In the genomic region with DNA sequence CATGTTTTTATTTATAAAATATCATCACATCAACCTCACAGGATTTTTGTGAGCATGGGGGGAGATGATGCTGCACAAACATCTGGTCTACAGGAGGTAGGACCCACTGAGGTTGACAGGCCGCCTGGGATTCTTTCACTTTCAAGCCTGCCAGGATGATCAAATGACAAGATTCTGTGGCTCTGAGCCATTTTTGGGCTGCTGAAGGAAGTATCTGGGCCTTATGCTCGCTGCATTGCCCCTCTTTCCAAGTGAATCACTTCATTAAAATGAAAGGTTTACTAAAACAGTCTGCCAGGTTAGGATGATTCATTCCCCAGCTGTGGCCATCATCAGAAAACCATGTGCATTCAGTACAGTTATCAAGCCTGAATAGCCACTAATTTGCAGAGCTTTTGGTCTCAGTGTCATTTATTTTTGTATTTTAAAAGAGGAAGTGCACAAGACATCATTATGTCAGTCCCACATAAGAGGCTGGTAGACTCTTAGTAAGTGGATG, we compare ENCODE assay signal across 8 cellular contexts. TPM values are rescaled to one million over a fixed set of nuclear protein-coding genes. Genes with fewer than 3 reads are reported as not detected.
DNase-seq lines count a peak whose midpoint lies in the region; ATAC-seq and TF ChIP-seq lines count a peak whose summit lies in the region.

No MANE protein-coding gene starts in this region.

- H3K27ac ChIP-seq in OCI-LY3 (ENCODE audit: low read length) (no peak overlapping the region), stomach (peak overlapping the region in 3 of 5 donors; percentile 34 to 60 (median 60))

- ATAC-seq in GM18519 (IDR thresholded peaks at IDR 0.05; ENCODE audit: low FRiP score, unreplicated experiment): peak; percentile 76
- ATAC-seq in HG02840 (IDR thresholded peaks at IDR 0.05; ENCODE audit: low FRiP score, unreplicated experiment): peak; percentile 65

- no peaks in the 10 kb centered on the region for H3K9me3 ChIP-seq in OCI-LY3 (ENCODE audit: insufficient read depth, low read length)
- H3K9me3 ChIP-seq in stomach: no peaks in the 10 kb centered on the region

- peak overlapping the region; percentile 48; the same call in 1 of the 2 replicates for H2AFZ ChIP-seq in OCI-LY3 (ENCODE audit: low read depth, low read length)

- H3K9ac ChIP-seq in OCI-LY3 (ENCODE audit: low read length): no peak overlapping the region

- no peak for TF ChIP-seq CTCF in OCI-LY3 (IDR thresholded peaks at IDR 0.05; ENCODE audit: low read depth, low read length)
- TF ChIP-seq CTCF in stomach (IDR thresholded peaks at IDR 0.05): no peak

- H3K4me1 ChIP-seq in OCI-LY3 (ENCODE audit: low read length) (peaks cover 5% of the 10 kb centered on the region; the same call in 1 of the 2 replicates), stomach (peaks cover 0 to 54% (median 16%) of the 10 kb centered on the region in 4 donors)

- H3K36me3 ChIP-seq in OCI-LY3 (replicated peaks; ENCODE audit: low read depth, low read length) (no peaks in the 10 kb centered on the region), stomach (no peaks in the 10 kb centered on the region)

- no peak for TF ChIP-seq EP300 in stomach (IDR thresholded peaks at IDR 0.05)

- H3K4me3 ChIP-seq in OCI-LY3 (ENCODE audit: low read length) (no peak overlapping the region), stomach (no peak overlapping the region)

- peak overlapping the region; percentile 11; the same call in 1 of the 2 replicates for H3K4me2 ChIP-seq in OCI-LY3 (ENCODE audit: low read length)

- H4K20me1 ChIP-seq in OCI-LY3 (ENCODE audit: insufficient read depth, low read length): no peaks in the 10 kb centered on the region

- WGBS in stomach, 5 donors: 35 to 68% (median 47%) methylated on average over 2 of the region's 2 CpGs

- H3K27me3 ChIP-seq in OCI-LY3 (ENCODE audit: low read depth, low read length) (no peaks in the 10 kb centered on the region), stomach (no peaks in the 10 kb centered on the region)

- DNase-seq in fibroblast of the conjunctiva (ENCODE audit: low read depth) (peak; percentile 86), stomach (no peak), retina (no peak), CD1c-positive myeloid dendritic cell (ENCODE audit: extremely low spot score) (no peak)
- DNase-seq in activated naive CD4-positive, alpha-beta T cell (lab: John Stamatoyannopoulos, UW): no peak

- TF ChIP-seq POLR2A in stomach (IDR thresholded peaks at IDR 0.05): no peak

- H3K79me2 ChIP-seq in OCI-LY3 (ENCODE audit: low read length): no peaks in the 10 kb centered on the region

- intact Hi-C loops in stomach (cut with DNase I; ENCODE audit: low total_unique reads): no loop called here

RNA-seq across cellular contexts. Expression of a gene that starts 34.4 kb away (rescaled TPM):
- total RNA-seq in stomach: 100 to 1,000 TPM in 1 of 5 donors, 10 to 100 TPM in 4; 41.3 to 158 (median 54.3) TPM
- polyA plus RNA-seq in stomach: 1 to 10 TPM; 4.4 to 9.2 (median 6.7) TPM
